In the genomic region with DNA sequence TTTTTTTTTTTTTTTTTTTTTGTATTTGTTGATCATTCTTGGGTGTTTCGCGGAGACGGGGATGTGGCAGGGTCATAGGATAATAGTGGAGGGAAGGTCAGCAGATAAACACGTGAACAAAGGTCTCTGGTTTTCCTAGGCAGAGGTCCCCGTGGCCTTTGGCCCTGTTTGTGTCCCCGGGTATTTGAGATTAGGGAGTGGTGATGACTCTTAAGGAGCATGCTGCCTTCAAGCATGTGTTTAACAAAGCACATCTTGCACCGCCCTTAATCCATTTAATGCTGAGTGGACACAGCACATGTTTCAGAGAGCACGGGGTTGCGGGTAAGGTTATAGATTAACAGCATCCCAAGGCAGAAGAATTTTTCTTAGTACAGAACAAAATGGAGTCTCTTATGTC, we compare ENCODE assay signal across 5 cellular contexts.
DNase-seq lines count a peak whose midpoint lies in the region; FAIRE-seq and TF ChIP-seq lines count a peak whose summit lies in the region.
"Not testable (repeated sequence)": the region's sequence is repeated elsewhere in the genome, so short reads cannot be mapped to it uniquely, and the experiment has no call there.

No MANE protein-coding gene starts in this region.

- FAIRE-seq in astrocyte (lab: Jason Lieb, UNC); small intestine (lab: Jason Lieb, UNC): not testable (repeated sequence)

- H2AFZ ChIP-seq in astrocyte (ENCODE audit: low read depth, low read length); neural progenitor cell (replicated peaks): not testable (repeated sequence)

- H3K27me3 ChIP-seq in astrocyte (ENCODE audit: insufficient read depth, low read length); neural progenitor cell; small intestine (ENCODE audit: control insufficient read depth in 2 of 2, insufficient read depth in 2 of 2, low read length in 2 of 2): not testable (repeated sequence)

- H3K9ac ChIP-seq in astrocyte (ENCODE audit: low read length); neural progenitor cell: not testable (repeated sequence)

- TF ChIP-seq CTCF in astrocyte (IDR thresholded peaks at IDR 0.05; ENCODE audit: insufficient read depth, low read depth, low read length); neural progenitor cell (IDR thresholded peaks at IDR 0.05): not testable (repeated sequence)

- not testable (repeated sequence) for H3K9me3 ChIP-seq in astrocyte (ENCODE audit: insufficient read depth, low read depth, low read length); neural progenitor cell (ENCODE audit: low read depth); small intestine (ENCODE audit: control insufficient read depth, low read depth)

- DNase-seq in astrocyte (ENCODE audit: low read depth); neural progenitor cell (ENCODE audit: low spot score): not testable (repeated sequence)
- DNase-seq in kidney tubule cell (ENCODE audit: low spot score), result peak; percentile 31
- peak; percentile 23 for DNase-seq in renal cortical epithelial cell (ENCODE audit: low read depth)
- peak; percentile 73 for DNase-seq in small intestine

- WGBS in small intestine, 3 donors, result 36 to 64% (median 54%) methylated on average over 9 of the region's 9 CpGs

- H3K36me3 Mint-ChIP-seq in astrocyte (ENCODE audit: low read depth, unreplicated experiment); neural progenitor cell: not testable (repeated sequence)

- H3F3A ChIP-seq in neural progenitor cell (ENCODE audit: low read depth), result not testable (repeated sequence)

- not testable (repeated sequence) for H3K9me3 Mint-ChIP-seq in astrocyte (ENCODE audit: unreplicated experiment)
- H3K9me3 Mint-ChIP-seq in neural progenitor cell, result peaks cover 17% of the 10 kb centered on the region

- H3K27ac ChIP-seq in astrocyte (ENCODE audit: low read depth, low read length); neural progenitor cell; small intestine (ENCODE audit: low read depth in 1 of 2, low read length in 1 of 2): not testable (repeated sequence)

- not testable (repeated sequence) for H4K20me1 ChIP-seq in astrocyte (ENCODE audit: insufficient read depth, low read length); neural progenitor cell (ENCODE audit: low read depth)

- H3K79me2 ChIP-seq in astrocyte (ENCODE audit: insufficient read depth, low read length); neural progenitor cell (ENCODE audit: low read depth): not testable (repeated sequence)

- H3K27ac Mint-ChIP-seq in astrocyte (ENCODE audit: unreplicated experiment) (peak overlapping the region; percentile 28), neural progenitor cell (peak overlapping the region; percentile 5)

- H3K4me3 ChIP-seq in astrocyte (ENCODE audit: insufficient read depth, low read depth, low read length); neural progenitor cell; small intestine (ENCODE audit: low read depth in 1 of 2, low read length in 2 of 2): not testable (repeated sequence)

- not testable (repeated sequence) for H3K4me1 ChIP-seq in astrocyte (ENCODE audit: insufficient read depth, low read length); neural progenitor cell; small intestine (ENCODE audit: control insufficient read depth in 2 of 2, insufficient read depth in 1 of 2, low read depth in 1 of 2, low read length in 1 of 2)

- not testable (repeated sequence) for H3K27me3 Mint-ChIP-seq in astrocyte (ENCODE audit: low read depth, unreplicated experiment); neural progenitor cell (ENCODE audit: insufficient read depth, low read depth)

- not testable (repeated sequence) for H3K4me3 Mint-ChIP-seq in astrocyte (ENCODE audit: unreplicated experiment); neural progenitor cell

- H3K36me3 ChIP-seq in astrocyte (ENCODE audit: insufficient read depth, low read length); neural progenitor cell; small intestine (ENCODE audit: control insufficient read depth in 2 of 2, insufficient read depth in 2 of 2, low read length in 2 of 2): not testable (repeated sequence)

- H3K4me2 ChIP-seq in astrocyte (ENCODE audit: low read length); neural progenitor cell: not testable (repeated sequence)

- peaks cover 40% of the 10 kb centered on the region for H3K4me1 Mint-ChIP-seq in astrocyte (ENCODE audit: low read depth, unreplicated experiment)
- H3K4me1 Mint-ChIP-seq in neural progenitor cell, result not testable (repeated sequence)
